8 cellular contexts compared by ENCODE assay signal in genomic region chr20:50635676-50636600, GRCh38. TPM values are rescaled to one million over a fixed set of nuclear protein-coding genes. Genes with fewer than 3 reads are reported as not detected.
A peak's percentile ranks its signal among the peaks of the same experiment; 100 is the strongest.
DNase-seq lines count a peak whose midpoint lies in the region; ATAC-seq and TF ChIP-seq lines count a peak whose summit lies in the region.

No MANE protein-coding gene starts in this region.

- TF ChIP-seq CTCF in DOHH2 (IDR thresholded peaks at IDR 0.05; ENCODE audit: low read depth, low read length, poor library complexity, severe bottlenecking) (peak; percentile 96), heart right ventricle (IDR thresholded peaks at IDR 0.05) (peak; percentile 69 to 93 (median 88)), sigmoid colon (IDR thresholded peaks at IDR 0.05) (peak; percentile 63 to 86 (median 75))

- H3K27me3 ChIP-seq in DOHH2 (ENCODE audit: control insufficient read depth, low read length) (peaks cover 20% of the 10 kb centered on the region), heart right ventricle (no peaks in the 10 kb centered on the region), sigmoid colon (no peaks in the 10 kb centered on the region)

- H3K9me3 ChIP-seq in DOHH2 (ENCODE audit: control insufficient read depth, insufficient read depth, low read length), result no peaks in the 10 kb centered on the region
- no peaks in the 10 kb centered on the region for H3K9me3 ChIP-seq in SK-N-MC (ENCODE audit: low read depth, low read length)
- no peaks in the 10 kb centered on the region for H3K9me3 ChIP-seq in heart right ventricle
- H3K9me3 ChIP-seq in sigmoid colon, result no peaks in the 10 kb centered on the region

- H3K79me2 ChIP-seq in DOHH2 (ENCODE audit: control insufficient read depth, low read length), result no peaks in the 10 kb centered on the region

- no peaks in the 10 kb centered on the region for H3K9me2 ChIP-seq in DOHH2 (replicated peaks; ENCODE audit: control insufficient read depth, low read length)

- TF ChIP-seq EP300 in sigmoid colon (IDR thresholded peaks at IDR 0.05), result no peak

- peak; percentile 72 to 86 (median 82) for ATAC-seq in heart right ventricle
- ATAC-seq in GM18873 (IDR thresholded peaks at IDR 0.05; ENCODE audit: low FRiP score, unreplicated experiment), result no peak
- no peak for ATAC-seq in GM21737 (IDR thresholded peaks at IDR 0.05; ENCODE audit: unreplicated experiment)

- H3K4me1 ChIP-seq in DOHH2 (ENCODE audit: control insufficient read depth, low read length), result no peaks in the 10 kb centered on the region
- peaks cover 5 to 30% (median 17%) of the 10 kb centered on the region in 9 donors for H3K4me1 ChIP-seq in heart right ventricle
- peaks cover 0 to 24% (median 20%) of the 10 kb centered on the region in 4 donors for H3K4me1 ChIP-seq in sigmoid colon

- H3K9ac ChIP-seq in SK-N-MC (ENCODE audit: insufficient read length), result no peak overlapping the region

- WGBS in heart right ventricle, 2 donors, result 13 to 16% methylated on average over 21 of the region's 21 CpGs
- WGBS in sigmoid colon, 2 donors, result 16 to 38% methylated on average over 21 of the region's 21 CpGs

- no peak overlapping the region for H3K4me2 ChIP-seq in DOHH2 (ENCODE audit: low read length)

- H3K36me3 ChIP-seq in DOHH2 (ENCODE audit: control insufficient read depth, low read length) (no peaks in the 10 kb centered on the region), SK-N-MC (ENCODE audit: insufficient read depth, low read length) (no peaks in the 10 kb centered on the region), heart right ventricle (no peaks in the 10 kb centered on the region), sigmoid colon (no peaks in the 10 kb centered on the region)

- TF ChIP-seq POLR2A in sigmoid colon (IDR thresholded peaks at IDR 0.05), result no peak

- H3F3A ChIP-seq in DOHH2 (ENCODE audit: control insufficient read depth, insufficient read depth), result no peaks in the 10 kb centered on the region

- no peaks in the 10 kb centered on the region for H4K20me1 ChIP-seq in DOHH2 (ENCODE audit: control insufficient read depth, insufficient read depth, low read depth, low read length)

- intact Hi-C loops in heart right ventricle (cut with DNase I) (no loop called here), sigmoid colon (cut with DNase I) (no loop called here)

- H3K27ac ChIP-seq in DOHH2 (ENCODE audit: low read depth, low read length) (no peak overlapping the region), SK-N-MC (peak overlapping the region; percentile 63), heart right ventricle (peak overlapping the region in 8 of 10 donors; percentile 15 to 68 (median 62)), sigmoid colon (peak overlapping the region in 3 of 4 donors; percentile 40 to 74 (median 48))

- peak; percentile 67 to 69 for DNase-seq in Kasumi-1 (lab: John Stamatoyannopoulos, UW)
- DNase-seq in SK-N-MC (ENCODE audit: low read depth, low spot score), result peak; percentile 37
- peak; percentile 48 for DNase-seq in activated naive CD4-positive, alpha-beta T cell treated with anti-CD3 and anti-CD28 coated beads, Interleukin-2, amount 50 U/mL, for 16 hours
- DNase-seq in heart right ventricle, result peak; percentile 74 to 82
- DNase-seq in sigmoid colon, result peak; percentile 84

- H3K4me3 ChIP-seq in DOHH2 (ENCODE audit: low read length) (no peak overlapping the region), SK-N-MC (peak overlapping the region; percentile 56), heart right ventricle (peak overlapping the region in 6 of 10 donors; percentile 11 to 31 (median 20)), sigmoid colon (peak overlapping the region in 2 of 4 donors; percentile 1 to 2)

RNA-seq across cellular contexts. Expression of gene RIPOR3, which starts 55.4 kb away (rescaled TPM):
- total RNA-seq in heart right ventricle (10 to 100 TPM in 1 of 10 donors, 1 to 10 TPM in 9; 1.6 to 21.8 (median 2.7) TPM), sigmoid colon (10 to 100 TPM in 3 of 4 donors, 1 to 10 TPM in 1; 9.4 to 28.0 (median 15.1) TPM)
- polyA plus RNA-seq in heart right ventricle (10 to 100 TPM in 1 of 2 donors, 1 to 10 TPM in 1; 6.3 to 50.2 TPM), sigmoid colon (1 to 10 TPM in 2 of 3 donors, under 1 TPM in 1; 0.92 to 7.8 (median 4.8) TPM)

Comparison
In these comparisons a context has a peak if more than half of its experiments do, and no peak if none do; other contexts are left out.
1. ATAC-seq: peak in heart right ventricle (8 of 8); none in GM18873 (single experiment) and GM21737 (single experiment).
2. Peak in every context shown above with its lines, with median percentiles within 50 percentile points of each other: CTCF ChIP-seq and DNase-seq.